Comparison of ENCODE assay signal across 20 cellular contexts in the genomic region with DNA sequence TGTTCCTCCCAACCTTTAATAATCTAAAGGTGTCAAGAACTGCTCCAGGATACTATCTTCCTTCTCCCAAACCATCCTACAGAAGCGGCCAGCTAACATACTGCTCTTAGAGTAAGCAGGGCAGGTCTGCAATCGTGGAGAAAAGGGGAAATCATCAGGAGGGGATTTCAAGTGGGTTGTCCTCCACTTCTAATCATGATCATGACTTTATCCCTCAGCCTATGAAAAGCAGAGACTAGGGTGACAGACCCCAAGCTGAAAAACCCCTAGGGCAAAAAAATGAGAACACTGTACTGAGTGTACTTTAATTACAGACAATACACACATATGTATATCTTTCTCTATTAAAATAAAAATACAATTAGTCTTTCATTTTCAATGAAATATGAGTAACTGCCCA.
"Had no signal": no experiment of that assay in that cellular context is flagged by ENCODE, and none has a peak within 500 bp of the region (broad histone marks: within the 10 kb centered on the region; RNA-seq: fewer than 3 reads in every experiment).

No MANE protein-coding gene starts in this region.

- H3K4me1 Mint-ChIP-seq: central memory CD8-positive, alpha-beta T cell had no signal

- DNase-seq: activated CD4-positive, alpha-beta T cell treated with anti-CD3 and anti-CD28 coated beads, Interleukin-2, amount 50 U/mL, for 48 hours; activated CD4-positive, CD25-positive, alpha-beta regulatory T cell treated with anti-CD3 and anti-CD28 coated beads, Interleukin-2, amount 50 U/mL, for 72 hours; activated gamma-delta T cell; activated T-cell treated with anti-CD3 and anti-CD28 coated beads, Interleukin-2, amount 50 U/mL, for 1 hour; brain microvascular endothelial cell; cortex of kidney; effector CD8-positive, alpha-beta T cell; foreskin fibroblast; glutamatergic neuron; kidney glomerular epithelial cell; nephron progenitor cell; right cardiac atrium; stomach; testis; upper lobe of right lung had no signal

- H3K27ac ChIP-seq: brain microvascular endothelial cell, stomach, testis, upper lobe of right lung had no signal

- H3K4me1 ChIP-seq: testis, upper lobe of right lung had no signal

- H3K36me3 ChIP-seq: brain microvascular endothelial cell had no signal

- H3K4me3 Mint-ChIP-seq: activated naive CD8-positive, alpha-beta T cell; central memory CD8-positive, alpha-beta T cell; nephron progenitor cell; T-helper 2 cell treated with Interferon-gamma antibody and Interleukin-4, amounts not matched to agents 5 μg/mL and 100 μg/mL, for 36 hours had no signal

- H3K9me3 ChIP-seq: stomach, testis, upper lobe of right lung had no signal

- H3K4me3 ChIP-seq: smooth muscle cell, stomach, testis, upper lobe of right lung had no signal

- H3K27ac Mint-ChIP-seq: activated naive CD8-positive, alpha-beta T cell; nephron progenitor cell; T-helper 2 cell treated with Interferon-gamma antibody and Interleukin-4, amounts not matched to agents 5 μg/mL and 100 μg/mL, for 36 hours had no signal

- ATAC-seq: right cardiac atrium, upper lobe of right lung had no signal

- H3K27me3 ChIP-seq: brain microvascular endothelial cell, stomach, testis, upper lobe of right lung had no signal

- H3K9me3 Mint-ChIP-seq: central memory CD8-positive, alpha-beta T cell; nephron progenitor cell; T-helper 2 cell treated with Interferon-gamma antibody and Interleukin-4, amounts not matched to agents 5 μg/mL and 100 μg/mL, for 36 hours had no signal

- H3K27me3 Mint-ChIP-seq: activated naive CD8-positive, alpha-beta T cell; central memory CD8-positive, alpha-beta T cell; progenitor cell of endocrine pancreas had no signal

- H3K4me2 ChIP-seq: smooth muscle cell had no signal
